ENCODE assay signal across 12 cellular contexts in genomic region chr9:33946779-33947535, GRCh38.
DNase-seq lines count a peak whose midpoint lies in the region; ATAC-seq and TF ChIP-seq lines count a peak whose summit lies in the region.
"Had no signal": no experiment of that assay in that cellular context is flagged by ENCODE, and none has a peak within 500 bp of the region (broad histone marks: within the 10 kb centered on the region; RNA-seq: fewer than 3 reads in every experiment).

No MANE protein-coding gene starts in this region.

- intact Hi-C loops in esophagus squamous epithelium (cut with DNase I) = no loop called here

- H2AFZ ChIP-seq in ACC112 (ENCODE audit: low read length, unreplicated experiment) (no peak overlapping the region), hepatocyte (no peak overlapping the region)

- H3K27me3 ChIP-seq in ACC112 (ENCODE audit: insufficient read depth, low read length) (no peaks in the 10 kb centered on the region), hepatocyte (no peaks in the 10 kb centered on the region), esophagus squamous epithelium (no peaks in the 10 kb centered on the region)
- H3K27me3 ChIP-seq: gastrocnemius medialis had no signal

- 93% methylated on average over 3 of the region's 3 CpGs for WGBS in hepatocyte (ENCODE audit: low lambda C conversion rate, missing lambda C conversion rate)
- 90 to 94% methylated on average over 3 of the region's 3 CpGs for WGBS in esophagus squamous epithelium, 2 donors

- H3K4me3 ChIP-seq in ACC112 (ENCODE audit: low read depth, low read length) (no peak overlapping the region), hepatocyte (no peak overlapping the region), esophagus squamous epithelium (no peak overlapping the region)
- H3K4me3 ChIP-seq: gastrocnemius medialis had no signal

- no peaks in the 10 kb centered on the region for H4K20me1 ChIP-seq in hepatocyte (ENCODE audit: insufficient read depth, poor library complexity, severe bottlenecking)

- ATAC-seq in HG03342 (IDR thresholded peaks at IDR 0.05; ENCODE audit: unreplicated experiment) (no peak), HG02759 (IDR thresholded peaks at IDR 0.05; ENCODE audit: unreplicated experiment) (no peak)
- ATAC-seq: gastrocnemius medialis had no signal

- no peaks in the 10 kb centered on the region for H3K9me2 ChIP-seq in hepatocyte (replicated peaks; ENCODE audit: insufficient read depth)

- H3K79me2 ChIP-seq in ACC112 (ENCODE audit: control insufficient read depth, insufficient read depth, low read length, unreplicated experiment) (peaks cover 13% of the 10 kb centered on the region), hepatocyte (peaks cover 11% of the 10 kb centered on the region)

- TF ChIP-seq POLR2A in esophagus squamous epithelium (IDR thresholded peaks at IDR 0.05) = no peak

- H3K4me2 ChIP-seq in hepatocyte = no peak overlapping the region

- peak overlapping the region; percentile 64 for H3K27ac ChIP-seq in ACC112 (ENCODE audit: low read depth, low read length)
- peak overlapping the region; percentile 39 for H3K27ac ChIP-seq in hepatocyte
- H3K27ac ChIP-seq in esophagus squamous epithelium = peak overlapping the region in 1 of 4 donors; percentile 22
- H3K27ac ChIP-seq: gastrocnemius medialis had no signal

- H3K36me3 ChIP-seq in ACC112 (ENCODE audit: insufficient read depth, low read length) = peaks cover 24% of the 10 kb centered on the region
- no peaks in the 10 kb centered on the region for H3K36me3 ChIP-seq in hepatocyte (replicated peaks; ENCODE audit: insufficient read depth, low read depth)
- peaks cover 0 to 100% (median 13%) of the 10 kb centered on the region in 3 donors for H3K36me3 ChIP-seq in esophagus squamous epithelium

- DNase-seq in HK-2 (ENCODE audit: unreplicated experiment) = peak; percentile 20
- DNase-seq in astrocyte of the hippocampus (ENCODE audit: low read depth, low spot score) = peak; percentile 95
- no peak for DNase-seq in hepatocyte (ENCODE audit: low spot score)
- no peak for DNase-seq in esophagus squamous epithelium (lab: John Stamatoyannopoulos, UW)
- no peak for DNase-seq in OCI-M2 (lab: John Stamatoyannopoulos, UW; ENCODE audit: unreplicated experiment)
- DNase-seq: C1 segment of cervical spinal cord, gastrocnemius medialis, NCI-H2081 treated with DMSO at 0.1 percent for 48 hours, RPMI8226 had no signal

- TF ChIP-seq CTCF in hepatocyte (IDR thresholded peaks at IDR 0.05; ENCODE audit: poor library complexity) (no peak), esophagus squamous epithelium (IDR thresholded peaks at IDR 0.05) (no peak)

- H3K4me1 ChIP-seq in ACC112 (ENCODE audit: control insufficient read depth, insufficient read depth, low read length, unreplicated experiment) (peaks cover 39% of the 10 kb centered on the region), hepatocyte (ENCODE audit: insufficient read depth) (peaks cover 6% of the 10 kb centered on the region), esophagus squamous epithelium (peaks cover 0 to 10% (median 0%) of the 10 kb centered on the region in 3 donors)

- H3K9me3 ChIP-seq in hepatocyte (ENCODE audit: low read depth) (no peaks in the 10 kb centered on the region), esophagus squamous epithelium (no peaks in the 10 kb centered on the region)
- H3K9me3 ChIP-seq: gastrocnemius medialis had no signal

Comparison
In these comparisons a context has a peak if more than half of its experiments do, and no peak if none do; other contexts are left out.
1. DNase-seq: peak in HK-2 (single experiment) and astrocyte of the hippocampus (single experiment); none in hepatocyte (single experiment), esophagus squamous epithelium (single experiment) and OCI-M2 (single experiment).